8 cellular contexts compared by ENCODE assay signal in genomic region chr1:32249831-32250525, GRCh38. TPM values are rescaled to one million over a fixed set of nuclear protein-coding genes. Genes with fewer than 3 reads are reported as not detected.
DNase-seq lines count a peak whose midpoint lies in the region; ATAC-seq lines count a peak whose summit lies in the region.

No MANE protein-coding gene starts in this region.

- peak overlapping the region; percentile 67 for H3K4me2 ChIP-seq in Karpas-422 (ENCODE audit: low read depth, low read length, poor library complexity, severe bottlenecking)

- H3K9me3 ChIP-seq in CD4-positive, alpha-beta memory T cell (ENCODE audit: control insufficient read depth in 1 of 2, low read length in 2 of 2): no peaks in the 10 kb centered on the region
- no peaks in the 10 kb centered on the region for H3K9me3 ChIP-seq in Karpas-422 (ENCODE audit: low read length)

- intact Hi-C loops in CD4-positive, alpha-beta memory T cell (cut with micrococcal nuclease): loop anchor here (1.0 to 2.0 kb wide), 5 partner anchors 10 to 85 kb away; partner anchors contain the start of genes EIF3I, HDAC1 and TMEM234
- intact Hi-C loops in left ventricle myocardium superior (cut with micrococcal nuclease) (no loop called here), posterior cingulate gyrus (cut with DNase I) (no loop called here)

- peaks cover 31 to 79% (median 43%) of the 10 kb centered on the region in 4 donors for H3K4me1 Mint-ChIP-seq in CD4-positive, alpha-beta memory T cell

- peak overlapping the region; percentile 91 to 99 (median 97) for H3K27ac Mint-ChIP-seq in CD4-positive, alpha-beta memory T cell

- no peaks in the 10 kb centered on the region for H3K79me2 ChIP-seq in Karpas-422 (ENCODE audit: low read length)

- H4K20me1 ChIP-seq in Karpas-422 (ENCODE audit: insufficient read depth, low read depth, low read length): no peaks in the 10 kb centered on the region

- CTCF ChIA-PET in CD4-positive, alpha-beta memory T cell (lab: Charles Lee; ENCODE audit: partially characterized antibody): interaction anchor here (0.7 to 10.0 kb wide), 19 partner anchors 9 to 145 kb away, joined by 3 to 151 read pairs (median 14); partner anchors contain the start of genes BSDC1, HDAC1 and TXLNA

- no peaks in the 10 kb centered on the region for H3K9me2 ChIP-seq in Karpas-422 (replicated peaks; ENCODE audit: insufficient read depth, low read length)

- peaks cover 0 to 1% (median 0%) of the 10 kb centered on the region in 8 donors for H3K9me3 Mint-ChIP-seq in CD4-positive, alpha-beta memory T cell

- no peaks in the 10 kb centered on the region for H3K36me3 ChIP-seq in CD4-positive, alpha-beta memory T cell (ENCODE audit: insufficient read depth, low read length)
- no peaks in the 10 kb centered on the region for H3K36me3 ChIP-seq in Karpas-422 (ENCODE audit: insufficient read depth, low read length)

- peak overlapping the region; percentile 70; the same call in 1 of the 2 replicates for H2AFZ ChIP-seq in Karpas-422 (ENCODE audit: low read length)

- H3K36me3 Mint-ChIP-seq in CD4-positive, alpha-beta memory T cell: peaks cover 21 to 27% of the 10 kb centered on the region in 2 donors

- POLR2A ChIA-PET in CD4-positive, alpha-beta memory T cell (lab: Charles Lee; ENCODE audit: partially characterized antibody): interaction anchor here (0.9 to 26.9 kb wide), 27 partner anchors 0 to 401 kb away, joined by 3 to 819 read pairs (median 9); partner anchors contain the start of genes BSDC1, CCDC28B, EIF3I and FAM167B

- H3K9ac ChIP-seq in Karpas-422 (ENCODE audit: low read length): peak overlapping the region; percentile 69

- peak overlapping the region; percentile 92 to 95 for H3K4me3 ChIP-seq in CD4-positive, alpha-beta memory T cell (ENCODE audit: low read length in 2 of 2)
- peak overlapping the region; percentile 44 for H3K4me3 ChIP-seq in Karpas-422 (ENCODE audit: low read length)

- H3K27ac ChIP-seq in CD4-positive, alpha-beta memory T cell (ENCODE audit: low read depth, low read length): peak overlapping the region; percentile 89
- peak overlapping the region; percentile 96 for H3K27ac ChIP-seq in Karpas-422 (ENCODE audit: low read length)

- peak; percentile 61 for ATAC-seq in GM21515 (IDR thresholded peaks at IDR 0.05; ENCODE audit: unreplicated experiment)
- ATAC-seq in left ventricle myocardium superior: peak; percentile 34

- no peaks in the 10 kb centered on the region for H3K27me3 ChIP-seq in CD4-positive, alpha-beta memory T cell (ENCODE audit: insufficient read depth, low read length)
- no peaks in the 10 kb centered on the region for H3K27me3 ChIP-seq in Karpas-422 (ENCODE audit: low read length)

- peak overlapping the region; percentile 98 to 100 (median 99) for H3K4me3 Mint-ChIP-seq in CD4-positive, alpha-beta memory T cell

- peak; percentile 85 to 96 (median 88) for DNase-seq in CD4-positive, alpha-beta memory T cell
- DNase-seq in Karpas-422 (peak; percentile 95), left ventricle myocardium superior (no peak), posterior cingulate gyrus (no peak), NCI-H510A treated with DMSO at 0.1 percent for 48 hours (lab: John Stamatoyannopoulos, UW) (no peak)
- peak; percentile 84 for DNase-seq in activated CD8-positive, alpha-beta memory T cell treated with anti-CD3 and anti-CD28 coated beads, Interleukin-2, amount 50 U/mL, for 48 hours
- peak; percentile 82 for DNase-seq in stimulated activated CD4-positive, alpha-beta T cell treated with anti-CD3 and anti-CD28 coated beads, Interleukin-4, amount 100 ng/mL, for 24 hours

- peaks cover 52% of the 10 kb centered on the region for H3K4me1 ChIP-seq in CD4-positive, alpha-beta memory T cell (ENCODE audit: insufficient read depth, low read length)
- H3K4me1 ChIP-seq in Karpas-422 (ENCODE audit: low read length): peaks cover 57% of the 10 kb centered on the region

- H3K27me3 Mint-ChIP-seq in CD4-positive, alpha-beta memory T cell: no peaks in the 10 kb centered on the region

RNA-seq across cellular contexts. Expression of gene LCK, which starts 1.1 kb away (rescaled TPM):
- 100 to 1,000 TPM; 431 to 436 TPM for total RNA-seq in CD4-positive, alpha-beta memory T cell
- 1,000 to 10,000 TPM in 1 of 2 donors, 100 to 1,000 TPM in 1; 779 to 1,233 TPM for polyA plus RNA-seq in CD4-positive, alpha-beta memory T cell
- total RNA-seq in Karpas-422 (2014; rRNA removed; shearing (Covaris generic); ENCODE audit: low replicate concordance): 12.0 and 26.1 TPM in 2 replicates
- 0.50 TPM for total RNA-seq in left ventricle myocardium superior

RNA-seq across cellular contexts. Expression of gene FAM167B, which starts 3.0 kb away (rescaled TPM):
- 1 to 10 TPM in 1 of 2 experiments, under 1 TPM in 1; 0.50 to 1.2 TPM for total RNA-seq in CD4-positive, alpha-beta memory T cell
- polyA plus RNA-seq in CD4-positive, alpha-beta memory T cell: not detected
- total RNA-seq in Karpas-422 (2014; rRNA removed; shearing (Covaris generic); ENCODE audit: low replicate concordance): 1.5 TPM in 1 of 2 replicates, not detected in the other
- 9.1 TPM for total RNA-seq in left ventricle myocardium superior

RNA-seq across cellular contexts. Expression of gene EIF3I, which starts 27.8 kb away (rescaled TPM):
- 10 to 100 TPM; 78.3 to 85.3 TPM for total RNA-seq in CD4-positive, alpha-beta memory T cell
- polyA plus RNA-seq in CD4-positive, alpha-beta memory T cell: 100 to 1,000 TPM; 165 to 248 TPM
- 178 and 213 TPM in 2 replicates for total RNA-seq in Karpas-422 (2014; rRNA removed; shearing (Covaris generic); ENCODE audit: low replicate concordance)
- 104 TPM for total RNA-seq in left ventricle myocardium superior

RNA-seq across cellular contexts. Expression of gene TMEM234, which starts 27.8 kb away (rescaled TPM):
- 10 to 100 TPM; 27.1 to 30.7 TPM for total RNA-seq in CD4-positive, alpha-beta memory T cell
- polyA plus RNA-seq in CD4-positive, alpha-beta memory T cell: 1 to 10 TPM; 5.1 to 6.1 TPM
- total RNA-seq in Karpas-422 (2014; rRNA removed; shearing (Covaris generic); ENCODE audit: low replicate concordance): 11.2 and 11.6 TPM in 2 replicates
- total RNA-seq in left ventricle myocardium superior: 7.4 TPM

RNA-seq across cellular contexts. Expression of gene DCDC2B, which starts 41.1 kb away (rescaled TPM):
- not detected for total RNA-seq in CD4-positive, alpha-beta memory T cell
- polyA plus RNA-seq in CD4-positive, alpha-beta memory T cell: not detected
- total RNA-seq in Karpas-422 (2014; rRNA removed; shearing (Covaris generic); ENCODE audit: low replicate concordance): not detected in 2 replicates
- total RNA-seq in left ventricle myocardium superior: not detected

Comparison
In these comparisons a context has a peak if more than half of its experiments do, and no peak if none do; other contexts are left out.
1. DNase-seq: peak in CD4-positive, alpha-beta memory T cell (5 of 5), Karpas-422 (single experiment), activated CD8-positive, alpha-beta memory T cell treated with anti-CD3 and anti-CD28 coated beads, Interleukin-2, amount 50 U/mL, for 48 hours (single experiment) and stimulated activated CD4-positive, alpha-beta T cell treated with anti-CD3 and anti-CD28 coated beads, Interleukin-4, amount 100 ng/mL, for 24 hours (single experiment); none in left ventricle myocardium superior (single experiment), posterior cingulate gyrus (0 of 10) and NCI-H510A treated with DMSO at 0.1 percent for 48 hours (single experiment).
2. RNA of gene LCK, which starts 1.1 kb away (total RNA-seq): 431 to 436 TPM in CD4-positive, alpha-beta memory T cell; 12.0 to 26.1 TPM in Karpas-422 and 0.50 TPM in left ventricle myocardium superior (single experiment); every median in the first group is over 10 times any median in the second.